In the genomic region with DNA sequence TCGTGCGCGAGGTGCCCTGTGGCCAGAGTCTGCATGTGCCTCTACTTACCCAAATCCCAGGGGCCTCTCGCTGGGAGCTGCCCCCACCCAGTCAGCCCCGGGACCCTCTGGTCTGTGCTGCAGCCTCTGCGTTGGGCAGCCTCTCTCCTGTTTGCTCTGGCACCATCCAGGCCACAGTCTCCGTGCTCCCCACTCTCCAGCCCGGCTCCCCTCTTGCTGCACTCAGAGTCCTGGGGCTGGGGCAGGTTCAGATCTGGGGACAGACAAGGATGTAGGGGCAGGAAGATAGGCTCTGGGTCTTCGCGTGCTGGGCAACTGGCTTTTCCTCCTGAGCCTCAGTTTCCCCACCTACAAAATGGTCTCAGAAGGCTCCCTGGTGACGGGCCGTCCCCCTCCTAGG, we compare ENCODE assay signal across 26 cellular contexts.
"Had no signal": no experiment of that assay in that cellular context is flagged by ENCODE, and none has a peak within 500 bp of the region (broad histone marks: within the 10 kb centered on the region; RNA-seq: fewer than 3 reads in every experiment).

No MANE protein-coding gene starts in this region.

- H3K4me3 ChIP-seq: colonic mucosa, esophagus squamous epithelium, gastrocnemius medialis, heart left ventricle, hepatocyte, lower lobe of right lung, mucosa of descending colon had no signal

- H2AFZ ChIP-seq: hepatocyte had no signal

- FAIRE-seq: endometrium, kidney had no signal

- H3K4me2 ChIP-seq: hepatocyte had no signal

- H3K79me2 ChIP-seq: hepatocyte had no signal

- H3K4me1 ChIP-seq: colonic mucosa had no signal

- H3K9me3 ChIP-seq: colonic mucosa, esophagus squamous epithelium, gastrocnemius medialis, lower lobe of right lung, mucosa of descending colon had no signal

- H3K27me3 ChIP-seq: gastrocnemius medialis had no signal

- H3K27ac ChIP-seq: colonic mucosa, epithelial cell of prostate, esophagus squamous epithelium, gastrocnemius medialis, hepatocyte, lower lobe of right lung had no signal

- ATAC-seq: effector memory CD8-positive, alpha-beta T cell; esophagus mucosa; gastrocnemius medialis; heart left ventricle; left colon; left lobe of liver; left ventricle myocardium superior; lower lobe of right lung; mucosa of descending colon had no signal

- H3K36me3 ChIP-seq: colonic mucosa, esophagus squamous epithelium, gastrocnemius medialis, lower lobe of right lung had no signal

- DNase-seq: colonic mucosa; cortex of kidney; effector CD8-positive, alpha-beta T cell; effector memory CD8-positive, alpha-beta T cell; endodermal cell; erythroblast; esophagus squamous epithelium; foreskin fibroblast; foreskin melanocyte; gastrocnemius medialis; heart left ventricle; hypothalamus; immature natural killer cell; islet precursor cell; kidney; kidney glomerular epithelial cell; left colon; left ventricle myocardium superior; lower lobe of right lung; mesenchymal stem cell; mucosa of descending colon had no signal
